Comparison of ENCODE assay signal across 11 cellular contexts in genomic region chr19:7915250-7916136, GRCh38. TPM values are rescaled to one million over a fixed set of nuclear protein-coding genes. Genes with fewer than 3 reads are reported as not detected.
DNase-seq lines count a peak whose midpoint lies in the region; TF ChIP-seq lines count a peak whose summit lies in the region.
"Had no signal": no experiment of that assay in that cellular context is flagged by ENCODE, and none has a peak within 500 bp of the region (broad histone marks: within the 10 kb centered on the region; RNA-seq: fewer than 3 reads in every experiment).

No MANE protein-coding gene starts in this region.

- no peak overlapping the region for H4K8ac ChIP-seq in mesendoderm (ENCODE audit: low read depth, low read length)

- H2AK5ac ChIP-seq in mesendoderm (ENCODE audit: low read length): no peak overlapping the region

- H2BK120ac ChIP-seq in mesendoderm (ENCODE audit: low read depth, low read length): no peak overlapping the region

- peaks cover 51% of the 10 kb centered on the region for H3K27me3 Mint-ChIP-seq in activated naive CD8-positive, alpha-beta T cell treated with anti-CD3 and anti-CD28 coated beads for 36 hours

- H2BK5ac ChIP-seq in mesendoderm (ENCODE audit: low read length): no peak overlapping the region

- TF ChIP-seq CTCF in AG04450 (IDR thresholded peaks at IDR 0.05; ENCODE audit: low read depth, low read length): no peak; the same call in 1 of the 2 replicates
- no peak for TF ChIP-seq CTCF in GM12875 (IDR thresholded peaks at IDR 0.05; ENCODE audit: borderline replicate concordance, insufficient read depth, low read depth, low read length)

- no peak overlapping the region for H3K4me2 ChIP-seq in mesendoderm (ENCODE audit: low read length)

- H3K4me1 ChIP-seq in mesendoderm (ENCODE audit: control insufficient read depth, low read depth, low read length): peaks cover 2% of the 10 kb centered on the region

- H3K36me3 ChIP-seq in mesendoderm (ENCODE audit: control insufficient read depth, insufficient read depth, low read length): peaks cover 3% of the 10 kb centered on the region

- H3K79me1 ChIP-seq in mesendoderm (ENCODE audit: low read length): no peaks in the 10 kb centered on the region

- peaks cover 7% of the 10 kb centered on the region for H3K27me3 ChIP-seq in AG04450 (ENCODE audit: control insufficient read depth, insufficient read depth, low read length)
- peaks cover 19% of the 10 kb centered on the region for H3K27me3 ChIP-seq in mesendoderm (ENCODE audit: insufficient read depth, low read length, poor library complexity)

- no peaks in the 10 kb centered on the region; the same call in 1 of the 2 replicates for H3K9me3 ChIP-seq in AG04450 (ENCODE audit: control insufficient read depth, insufficient read depth, low read length)
- H3K9me3 ChIP-seq: pancreas had no signal

- peak overlapping the region; percentile 57 for H3K4me3 Mint-ChIP-seq in activated naive CD8-positive, alpha-beta T cell treated with anti-CD3 and anti-CD28 coated beads for 36 hours

- no peak overlapping the region for H2BK15ac ChIP-seq in mesendoderm (replicated peaks; ENCODE audit: low read depth)

- peak overlapping the region; percentile 2 for H3K23ac ChIP-seq in mesendoderm (ENCODE audit: low read length)

- CTCF ChIA-PET in AG04450 (lab: Charles Lee): interaction anchor here (0.5 to 1.0 kb wide), 4 partner anchors 8 to 47 kb away, joined by 3 read pairs; no protein-coding TSS in a partner anchor

- no peak overlapping the region for H3K18ac ChIP-seq in mesendoderm (ENCODE audit: low read length)

- no peak overlapping the region for H3K56ac ChIP-seq in mesendoderm (ENCODE audit: low read length)

- H3K4ac ChIP-seq in mesendoderm (ENCODE audit: low read depth, low read length): no peak overlapping the region

- no peak overlapping the region for H3K9ac ChIP-seq in mesendoderm (ENCODE audit: low read length)

- H3K27ac ChIP-seq in AG04450 (ENCODE audit: low read depth, low read length) (no peak overlapping the region), mesendoderm (ENCODE audit: low read depth, low read length) (no peak overlapping the region)
- H3K27ac ChIP-seq: pancreas had no signal

- peaks cover 14% of the 10 kb centered on the region for H3K4me1 Mint-ChIP-seq in activated naive CD8-positive, alpha-beta T cell treated with anti-CD3 and anti-CD28 coated beads for 36 hours

- H3K27ac Mint-ChIP-seq in activated naive CD8-positive, alpha-beta T cell treated with anti-CD3 and anti-CD28 coated beads for 36 hours: no peak overlapping the region

- DNase-seq in AG04450 (ENCODE audit: low read depth, low spot score): no peak
- no peak for DNase-seq in activated naive CD8-positive, alpha-beta T cell treated with anti-CD3 and anti-CD28 coated beads for 36 hours
- no peak for DNase-seq in mesendoderm
- no peak for DNase-seq in foreskin melanocyte
- no peak for DNase-seq in kidney tubule cell (ENCODE audit: low spot score)
- DNase-seq in central memory CD4-positive, alpha-beta T cell: no peak
- DNase-seq in cerebellar cortex (ENCODE audit: low spot score): no peak

- H3K9me3 Mint-ChIP-seq in activated naive CD8-positive, alpha-beta T cell treated with anti-CD3 and anti-CD28 coated beads for 36 hours: no peaks in the 10 kb centered on the region

- H4K5ac ChIP-seq in mesendoderm (ENCODE audit: low read length): no peak overlapping the region

- peak overlapping the region; percentile 40 for H3K4me3 ChIP-seq in AG04450 (ENCODE audit: low read depth, low read length)
- peak overlapping the region; percentile 43 for H3K4me3 ChIP-seq in GM12875 (ENCODE audit: low read depth, low read length)
- H3K4me3 ChIP-seq in mesendoderm (ENCODE audit: low read length): no peak overlapping the region

- H3K36me3 Mint-ChIP-seq in activated naive CD8-positive, alpha-beta T cell treated with anti-CD3 and anti-CD28 coated beads for 36 hours: peaks cover 15% of the 10 kb centered on the region

- no peaks in the 10 kb centered on the region for H3K79me2 ChIP-seq in mesendoderm (ENCODE audit: control insufficient read depth, insufficient read depth, low read length)

- POLR2A ChIA-PET in AG04450 (lab: Yijun Ruan, JAX): interaction anchor here (0.6 to 3.9 kb wide), 3 partner anchors 12 to 22 kb away, joined by 6 to 16 read pairs (median 8); partner anchors contain the start of gene MAP2K7

- WGBS in mesendoderm (ENCODE audit: extremely low coverage, insufficient coverage, low lambda C conversion rate): no CpG with 5 or more reads among the region's 26 CpGs

RNA-seq across cellular contexts. Expression of gene TGFBR3L, which starts 0.9 kb away (rescaled TPM):
- polyA plus RNA-seq in AG04450 (2011; rRNA removed): 0.88 TPM in 1 of 2 replicates, not detected in the other
- not detected in 2 replicates for polyA minus RNA-seq in AG04450 (2011; rRNA and poly(A)+ RNA removed)
- total RNA-seq in activated naive CD8-positive, alpha-beta T cell treated with anti-CD3 and anti-CD28 coated beads for 36 hours: 1 to 10 TPM; 2.1 to 3.2 TPM
- 0.69 TPM for polyA plus RNA-seq in mesendoderm (2013, experiment 1 of 2)
- polyA plus RNA-seq in mesendoderm (2013, experiment 2 of 2): 0.69 TPM

RNA-seq across cellular contexts. Expression of gene SNAPC2, which starts 4.6 kb away (rescaled TPM):
- 12.1 and 17.7 TPM in 2 replicates for polyA plus RNA-seq in AG04450 (2011; rRNA removed)
- 8.7 and 11.0 TPM in 2 replicates for polyA minus RNA-seq in AG04450 (2011; rRNA and poly(A)+ RNA removed)
- total RNA-seq in activated naive CD8-positive, alpha-beta T cell treated with anti-CD3 and anti-CD28 coated beads for 36 hours: 10 to 100 TPM; 14.4 to 14.8 TPM
- 19.2 TPM for polyA plus RNA-seq in mesendoderm (2013, experiment 1 of 2)
- 18.9 TPM for polyA plus RNA-seq in mesendoderm (2013, experiment 2 of 2)

RNA-seq across cellular contexts. Expression of gene CTXN1, which starts 10.4 kb away (rescaled TPM):
- polyA plus RNA-seq in AG04450 (2011; rRNA removed): 0.95 and 2.2 TPM in 2 replicates
- 0.78 and 1.0 TPM in 2 replicates for polyA minus RNA-seq in AG04450 (2011; rRNA and poly(A)+ RNA removed)
- total RNA-seq in activated naive CD8-positive, alpha-beta T cell treated with anti-CD3 and anti-CD28 coated beads for 36 hours: under 1 TPM; 0.44 to 0.52 TPM
- polyA plus RNA-seq in mesendoderm (2013, experiment 1 of 2): 46.4 TPM
- polyA plus RNA-seq in mesendoderm (2013, experiment 2 of 2): 47.0 TPM
- total RNA-seq: esophagus mucosa had no signal

RNA-seq across cellular contexts. Expression of gene MAP2K7, which starts 11.8 kb away (rescaled TPM):
- 5.6 and 6.2 TPM in 2 replicates for polyA plus RNA-seq in AG04450 (2011; rRNA removed)
- 9.0 and 9.8 TPM in 2 replicates for polyA minus RNA-seq in AG04450 (2011; rRNA and poly(A)+ RNA removed)
- 10 to 100 TPM; 31.8 to 32.4 TPM for total RNA-seq in activated naive CD8-positive, alpha-beta T cell treated with anti-CD3 and anti-CD28 coated beads for 36 hours
- 27.9 TPM for polyA plus RNA-seq in mesendoderm (2013, experiment 1 of 2)
- 27.3 TPM for polyA plus RNA-seq in mesendoderm (2013, experiment 2 of 2)

RNA-seq across cellular contexts. Expression of gene LRRC8E, which starts 27.2 kb away (rescaled TPM):
- 4.1 and 4.7 TPM in 2 replicates for polyA plus RNA-seq in AG04450 (2011; rRNA removed)
- 5.8 TPM in 2 replicates for polyA minus RNA-seq in AG04450 (2011; rRNA and poly(A)+ RNA removed)
- not detected for total RNA-seq in activated naive CD8-positive, alpha-beta T cell treated with anti-CD3 and anti-CD28 coated beads for 36 hours
- 0.88 TPM for polyA plus RNA-seq in mesendoderm (2013, experiment 1 of 2)
- polyA plus RNA-seq in mesendoderm (2013, experiment 2 of 2): 1.0 TPM
- total RNA-seq: activated CD8-positive, alpha-beta memory T cell treated with anti-CD3 and anti-CD28 coated beads for 36 hours had no signal
